In genomic region chr11:94739331-94739730, GRCh38 we compare ENCODE assay signal across 15 cellular contexts. TPM values are rescaled to one million over a fixed set of nuclear protein-coding genes. Genes with fewer than 3 reads are reported as not detected.
A peak's percentile ranks its signal among the peaks of the same experiment; 100 is the strongest.
DNase-seq lines count a peak whose midpoint lies in the region; ATAC-seq and TF ChIP-seq lines count a peak whose summit lies in the region.
"Had no signal": no experiment of that assay in that cellular context is flagged by ENCODE, and none has a peak within 500 bp of the region (broad histone marks: within the 10 kb centered on the region; RNA-seq: fewer than 3 reads in every experiment).

No MANE protein-coding gene starts in this region.

- H3K27ac ChIP-seq in Panc1 (ENCODE audit: low read length) (peak overlapping the region; percentile 92), mesenchymal stem cell (ENCODE audit: low read length, poor library complexity, severe bottlenecking) (no peak overlapping the region), stomach smooth muscle (ENCODE audit: low read length) (peak overlapping the region; percentile 62)
- H3K27ac ChIP-seq: GM23248 had no signal

- intact Hi-C loops in Panc1 (cut with micrococcal nuclease; ENCODE audit: unreplicated experiment), result no loop called here

- H3K9me3 ChIP-seq in Panc1 (ENCODE audit: control insufficient read depth, insufficient read depth, low read depth, low read length) (no peaks in the 10 kb centered on the region), mesenchymal stem cell (ENCODE audit: control insufficient read depth, low read length) (no peaks in the 10 kb centered on the region), stomach smooth muscle (ENCODE audit: control insufficient read depth in 2 of 2, low read length in 2 of 2) (no peaks in the 10 kb centered on the region)

- H3K14ac ChIP-seq in mesenchymal stem cell (ENCODE audit: low read length in 2 of 2), result no peak overlapping the region

- H2BK120ac ChIP-seq in mesenchymal stem cell (ENCODE audit: low read depth, low read length), result no peak overlapping the region

- H3K9ac ChIP-seq in mesenchymal stem cell (ENCODE audit: low read length), result no peak overlapping the region
- H3K9ac ChIP-seq in stomach smooth muscle (ENCODE audit: low read length in 2 of 2), result no peak overlapping the region

- H3K79me1 ChIP-seq in mesenchymal stem cell (replicated peaks; ENCODE audit: low read length, poor library complexity, severe bottlenecking), result no peaks in the 10 kb centered on the region

- peak overlapping the region; percentile 18 for H4K91ac ChIP-seq in mesenchymal stem cell (ENCODE audit: low read length)

- POLR2A ChIA-PET in Panc1 (lab: Charles Lee), result no interaction called here

- ATAC-seq in Panc1, result no peak
- no peak for ATAC-seq in GM18520 (IDR thresholded peaks at IDR 0.05; ENCODE audit: unreplicated experiment)
- ATAC-seq: CD8-positive, alpha-beta T cell; Right ventricle myocardium inferior had no signal

- peak overlapping the region; percentile 56 for H4K8ac ChIP-seq in mesenchymal stem cell (ENCODE audit: low read length)

- peaks cover 7% of the 10 kb centered on the region; the same call in 1 of the 2 replicates for H3K27me3 ChIP-seq in Panc1 (ENCODE audit: control insufficient read depth, insufficient read depth, low read length)
- H3K27me3 ChIP-seq in mesenchymal stem cell (ENCODE audit: control insufficient read depth in 1 of 2, insufficient read depth in 1 of 2, low read length in 2 of 2), result no peaks in the 10 kb centered on the region
- no peaks in the 10 kb centered on the region for H3K27me3 ChIP-seq in stomach smooth muscle (ENCODE audit: control insufficient read depth in 1 of 2, insufficient read depth in 2 of 2, low read length in 2 of 2)

- no peak overlapping the region for H2BK5ac ChIP-seq in mesenchymal stem cell (ENCODE audit: low read depth, low read length, poor library complexity, severe bottlenecking)

- WGBS in mesenchymal stem cell, result 40% methylated on average over 2 of the region's 2 CpGs

- H3K4me3 ChIP-seq in Panc1 (ENCODE audit: low read depth in 2 of 2, low read length in 2 of 2) (no peak overlapping the region), mesenchymal stem cell (ENCODE audit: insufficient read depth in 1 of 2, low read depth in 1 of 2, low read length in 2 of 2) (no peak overlapping the region), stomach smooth muscle (ENCODE audit: low read length in 2 of 2) (peak overlapping the region in 1 of 2 donors; percentile 82)

- H3K4me1 ChIP-seq in Panc1 (ENCODE audit: control insufficient read depth, insufficient read depth, low read length), result peaks cover 67% of the 10 kb centered on the region
- peaks cover 32% of the 10 kb centered on the region for H3K4me1 ChIP-seq in mesenchymal stem cell (ENCODE audit: control insufficient read depth, insufficient read depth, low read depth, low read length)
- peaks cover 37% of the 10 kb centered on the region for H3K4me1 ChIP-seq in stomach smooth muscle (ENCODE audit: control insufficient read depth, insufficient read depth, low read length)

- H3K4me2 ChIP-seq in mesenchymal stem cell (ENCODE audit: low read length, poor library complexity, severe bottlenecking), result no peak overlapping the region

- H2AFZ ChIP-seq in mesenchymal stem cell (ENCODE audit: low read depth, low read length), result no peak overlapping the region

- H3K18ac ChIP-seq in mesenchymal stem cell (ENCODE audit: low read depth in 1 of 2, low read length in 2 of 2), result peak overlapping the region in 1 of 2 experiments; percentile 34

- no peak overlapping the region for H3K23ac ChIP-seq in mesenchymal stem cell (ENCODE audit: low read length in 2 of 2)

- peak overlapping the region in 1 of 2 experiments; percentile 26 for H3K4ac ChIP-seq in mesenchymal stem cell (ENCODE audit: low read depth in 1 of 2, low read length in 2 of 2)

- peak; percentile 27 for DNase-seq in NCI-H345 (lab: John Stamatoyannopoulos, UW)
- no peak for DNase-seq in NCI-H345 treated with DMSO at 0.1 percent for 48 hours (lab: John Stamatoyannopoulos, UW; ENCODE audit: unreplicated experiment)
- DNase-seq in Panc1 (ENCODE audit: low read depth, low spot score), result no peak
- DNase-seq in mesenchymal stem cell, result no peak
- no peak for DNase-seq in foreskin melanocyte
- no peak for DNase-seq in hypothalamus (lab: John Stamatoyannopoulos, UW)
- DNase-seq: CD8-positive, alpha-beta T cell; GM23248; KG1; NCI-H1436 treated with DMSO at 0.1 percent for 48 hours; NCI-H226; NCI-H774 had no signal

- peak overlapping the region; percentile 43 to 92 for H2BK12ac ChIP-seq in mesenchymal stem cell (ENCODE audit: low read length in 2 of 2)

- in situ Hi-C loops in Panc1 (cut with HindIII; ENCODE audit: low pct_unique_long_range_greater_than_20kb, low sequenced_read_pairs), result no loop called here

- H2BK15ac ChIP-seq in mesenchymal stem cell (ENCODE audit: low read depth, poor library complexity, severe bottlenecking), result peak overlapping the region; percentile 45

- TF ChIP-seq CTCF in Panc1 (IDR thresholded peaks at IDR 0.05), result no peak

- H2AK5ac ChIP-seq in mesenchymal stem cell (ENCODE audit: low read length, severe bottlenecking), result no peak overlapping the region

- H3K36me3 ChIP-seq in Panc1 (ENCODE audit: control insufficient read depth, insufficient read depth, low read length) (no peaks in the 10 kb centered on the region), mesenchymal stem cell (ENCODE audit: control insufficient read depth in 1 of 2, insufficient read depth in 2 of 2, low read depth in 1 of 2, low read length in 2 of 2) (no peaks in the 10 kb centered on the region), stomach smooth muscle (ENCODE audit: control insufficient read depth in 2 of 2, insufficient read depth in 2 of 2, low read length in 2 of 2) (no peaks in the 10 kb centered on the region)

- CTCF ChIA-PET in Panc1 (lab: Charles Lee), result no interaction called here

- BruUV-seq in Panc1 (replicated peaks; lab: Mats Ljungman, UMichigan), result no TSS peak

RNA-seq across cellular contexts. Expression of gene AMOTL1, which starts 28.8 kb away (rescaled TPM):
- total RNA-seq in Panc1 (2021; ENCODE audit: unreplicated experiment), result 16.0 TPM
- 9.2 TPM for polyA plus RNA-seq in Panc1 (2012; ENCODE audit: insufficient read length)
- 20.5 TPM for polyA plus RNA-seq in mesenchymal stem cell (2013, experiment 1 of 2)
- polyA plus RNA-seq in mesenchymal stem cell (2013, experiment 2 of 2), result 19.9 TPM
